ENCODE assay signal across 11 cellular contexts in genomic region chr1:225875044-225875822, GRCh38. TPM values are rescaled to one million over a fixed set of nuclear protein-coding genes. Genes with fewer than 3 reads are reported as not detected.
DNase-seq lines count a peak whose midpoint lies in the region; ATAC-seq lines count a peak whose summit lies in the region.
"Had no signal": no experiment of that assay in that cellular context is flagged by ENCODE, and none has a peak within 500 bp of the region (broad histone marks: within the 10 kb centered on the region; RNA-seq: fewer than 3 reads in every experiment).

No MANE protein-coding gene starts in this region.

- H3K27ac ChIP-seq in epithelial cell of prostate: peak overlapping the region; percentile 46
- H3K27ac ChIP-seq: coronary artery had no signal

- H3K4me1 Mint-ChIP-seq in stimulated activated effector memory CD8-positive, alpha-beta T cell treated with anti-CD3 and anti-CD28 coated beads, Interleukin-12 subunit alpha, Interleukin-12 subunit beta, amount 100 ng/mL, for 72 hours: peaks cover 65% of the 10 kb centered on the region

- H3K27ac Mint-ChIP-seq in stimulated activated effector memory CD8-positive, alpha-beta T cell treated with anti-CD3 and anti-CD28 coated beads, Interleukin-12 subunit alpha, Interleukin-12 subunit beta, amount 100 ng/mL, for 72 hours: peak overlapping the region; percentile 65

- intact Hi-C loops in left cardiac atrium (cut with DNase I): no loop called here

- H3K4me3 Mint-ChIP-seq in stimulated activated effector memory CD8-positive, alpha-beta T cell treated with anti-CD3 and anti-CD28 coated beads, Interleukin-12 subunit alpha, Interleukin-12 subunit beta, amount 100 ng/mL, for 72 hours: no peak overlapping the region

- no peaks in the 10 kb centered on the region for H3K9me3 Mint-ChIP-seq in stimulated activated effector memory CD8-positive, alpha-beta T cell treated with anti-CD3 and anti-CD28 coated beads, Interleukin-12 subunit alpha, Interleukin-12 subunit beta, amount 100 ng/mL, for 72 hours

- no peak for ATAC-seq in stimulated activated effector memory CD8-positive, alpha-beta T cell treated with anti-CD3 and anti-CD28 coated beads, Interleukin-12 subunit alpha, Interleukin-12 subunit beta, amount 100 ng/mL, for 72 hours
- no peak for ATAC-seq in HG02623 (IDR thresholded peaks at IDR 0.05; ENCODE audit: unreplicated experiment)
- ATAC-seq in left cardiac atrium: no peak
- ATAC-seq in HG03565 (IDR thresholded peaks at IDR 0.05; ENCODE audit: unreplicated experiment): no peak

- peaks cover 69% of the 10 kb centered on the region for H3K36me3 Mint-ChIP-seq in stimulated activated effector memory CD8-positive, alpha-beta T cell treated with anti-CD3 and anti-CD28 coated beads, Interleukin-12 subunit alpha, Interleukin-12 subunit beta, amount 100 ng/mL, for 72 hours

- DNase-seq in NCI-H510A treated with DMSO at 0.1 percent for 48 hours (lab: John Stamatoyannopoulos, UW) (peak; percentile 38), NCI-H510A (lab: John Stamatoyannopoulos, UW) (no peak), NCI-H69 (lab: John Stamatoyannopoulos, UW) (peak; percentile 33), epithelial cell of prostate (ENCODE audit: low read depth, low spot score) (no peak), left cardiac atrium (no peak)
- no peak for DNase-seq in stimulated activated effector memory CD8-positive, alpha-beta T cell treated with anti-CD3 and anti-CD28 coated beads, Interleukin-12 subunit alpha, Interleukin-12 subunit beta, amount 100 ng/mL, for 72 hours (ENCODE audit: low spot score in 2 of 2)
- DNase-seq: NCI-H1048 had no signal

RNA-seq across cellular contexts. Expression of gene TMEM63A, which starts 6.9 kb away (rescaled TPM):
- 10 to 100 TPM; 33.2 to 37.1 TPM for total RNA-seq in left cardiac atrium

RNA-seq across cellular contexts. Expression of gene LEFTY1, which starts 13.7 kb away (rescaled TPM):
- under 1 TPM in 1 of 2 donors, not detected in 1; 0.27 TPM for total RNA-seq in left cardiac atrium
- total RNA-seq: SK-MEL-5 had no signal

RNA-seq across cellular contexts. Expression of gene PYCR2, which starts 48.8 kb away (rescaled TPM):
- total RNA-seq in left cardiac atrium: 10 to 100 TPM; 58.0 to 58.8 TPM

Comparison
In these comparisons a context has a peak if more than half of its experiments do, and no peak if none do; other contexts are left out.
1. DNase-seq: peak in NCI-H510A treated with DMSO at 0.1 percent for 48 hours (single experiment) and NCI-H69 (single experiment); none in NCI-H510A (single experiment), epithelial cell of prostate (single experiment), stimulated activated effector memory CD8-positive, alpha-beta T cell treated with anti-CD3 and anti-CD28 coated beads, Interleukin-12 subunit alpha, Interleukin-12 subunit beta, amount 100 ng/mL, for 72 hours (0 of 2) and left cardiac atrium (single experiment).